ENCODE assay signal across 1 cellular context in genomic region chr20:62370807-62371587, GRCh38.
TF ChIP-seq lines count a peak whose summit lies in the region.

No MANE protein-coding gene starts in this region.

TF ChIP-seq in HepG2, 621 proteins besides CTCF, POLR2A, EP300 and RAD21 (continued from another document):
- TF ChIP-seq REST (IDR thresholded peaks at IDR 0.05; ENCODE audit: borderline replicate concordance in 1 of 2, low read depth in 1 of 2, low read length in 2 of 2), result no peak
- TF ChIP-seq ZSCAN5A (CRISPR knock-in tag; IDR thresholded peaks at IDR 0.05; ENCODE audit: borderline replicate concordance), result no peak; the same call in 1 of the 2 replicates
- no peak; the same call in 1 of the 2 replicates for TF ChIP-seq ZNF318 (CRISPR knock-in tag; IDR thresholded peaks at IDR 0.05)
- no peak; the same call in 1 of the 2 replicates for TF ChIP-seq ZNF333 (CRISPR knock-in tag; IDR thresholded peaks at IDR 0.05; ENCODE audit: borderline replicate concordance)
- no peak for TF ChIP-seq JUNB (CRISPR knock-in tag; IDR thresholded peaks at IDR 0.05; ENCODE audit: borderline replicate concordance)
- TF ChIP-seq ZNF770 (CRISPR knock-in tag; IDR thresholded peaks at IDR 0.05), result peak; percentile 26
- peak; percentile 85; the same call in 1 of the 2 replicates for TF ChIP-seq ZNF572 (CRISPR knock-in tag; IDR thresholded peaks at IDR 0.05)
- no peak for TF ChIP-seq GTF2F1 (IDR thresholded peaks at IDR 0.05; ENCODE audit: low read length)
- TF ChIP-seq HINFP (CRISPR knock-in tag; IDR thresholded peaks at IDR 0.05; ENCODE audit: low read depth), result no peak; the same call in 1 of the 2 replicates
- TF ChIP-seq FOXP1 (IDR thresholded peaks at IDR 0.05), result no peak
- TF ChIP-seq FOXP1 (CRISPR knock-in tag; IDR thresholded peaks at IDR 0.05), result peak; percentile 44
- peak; percentile 52; the same call in 1 of the 2 replicates for TF ChIP-seq ZNF746 (CRISPR knock-in tag; IDR thresholded peaks at IDR 0.05)
- TF ChIP-seq ZNF772 (CRISPR knock-in tag; IDR thresholded peaks at IDR 0.05), result 0 out of 2 replicates have a peak, but pooled peaks have one; percentile 18
- TF ChIP-seq SYNCRIP (IDR thresholded peaks at IDR 0.05; ENCODE audit: insufficient read depth, low read depth, low read length), result no peak
- TF ChIP-seq FOXA3 (CRISPR knock-in tag; IDR thresholded peaks at IDR 0.05), result 0 out of 2 replicates have a peak, but pooled peaks have one; percentile 34
- 0 out of 2 replicates have a peak, but pooled peaks have one; percentile 23 for TF ChIP-seq GATAD1 (CRISPR knock-in tag; IDR thresholded peaks at IDR 0.05)
- peak; percentile 89 for TF ChIP-seq ESRRA (CRISPR knock-in tag; IDR thresholded peaks at IDR 0.05; ENCODE audit: low read depth)
- TF ChIP-seq ZZZ3 (CRISPR knock-in tag; IDR thresholded peaks at IDR 0.05; ENCODE audit: borderline replicate concordance), result no peak; the same call in 1 of the 2 replicates
- no peak for TF ChIP-seq EZH2 (conservative IDR thresholded peaks at IDR 0.05; ENCODE audit: low read depth, low read length)
- TF ChIP-seq TEAD3 (CRISPR knock-in tag; optimal IDR thresholded peaks at IDR 0.05; ENCODE audit: borderline replicate concordance), result peak; percentile 76
- TF ChIP-seq ZNF143 (CRISPR knock-in tag; IDR thresholded peaks at IDR 0.05), result 0 out of 2 replicates have a peak, but pooled peaks have one; percentile 49
- TF ChIP-seq SNAPC5 (CRISPR knock-in tag; IDR thresholded peaks at IDR 0.05; ENCODE audit: borderline replicate concordance), result no peak
- no peak for TF ChIP-seq ZNF720 (CRISPR knock-in tag; IDR thresholded peaks at IDR 0.05)
- peak; percentile 42; the same call in 1 of the 2 replicates for TF ChIP-seq THRA (CRISPR knock-in tag; IDR thresholded peaks at IDR 0.05; ENCODE audit: borderline replicate concordance)
- TF ChIP-seq ZNF224 (CRISPR knock-in tag; IDR thresholded peaks at IDR 0.05), result no peak
- peak; percentile 77 for TF ChIP-seq RXRB (CRISPR knock-in tag; IDR thresholded peaks at IDR 0.05; ENCODE audit: borderline replicate concordance)
- TF ChIP-seq TAF1 (CRISPR knock-in tag; IDR thresholded peaks at IDR 0.05), result peak; percentile 59; the same call in 1 of the 2 replicates
